22 cellular contexts compared by ENCODE assay signal in the genomic region with DNA sequence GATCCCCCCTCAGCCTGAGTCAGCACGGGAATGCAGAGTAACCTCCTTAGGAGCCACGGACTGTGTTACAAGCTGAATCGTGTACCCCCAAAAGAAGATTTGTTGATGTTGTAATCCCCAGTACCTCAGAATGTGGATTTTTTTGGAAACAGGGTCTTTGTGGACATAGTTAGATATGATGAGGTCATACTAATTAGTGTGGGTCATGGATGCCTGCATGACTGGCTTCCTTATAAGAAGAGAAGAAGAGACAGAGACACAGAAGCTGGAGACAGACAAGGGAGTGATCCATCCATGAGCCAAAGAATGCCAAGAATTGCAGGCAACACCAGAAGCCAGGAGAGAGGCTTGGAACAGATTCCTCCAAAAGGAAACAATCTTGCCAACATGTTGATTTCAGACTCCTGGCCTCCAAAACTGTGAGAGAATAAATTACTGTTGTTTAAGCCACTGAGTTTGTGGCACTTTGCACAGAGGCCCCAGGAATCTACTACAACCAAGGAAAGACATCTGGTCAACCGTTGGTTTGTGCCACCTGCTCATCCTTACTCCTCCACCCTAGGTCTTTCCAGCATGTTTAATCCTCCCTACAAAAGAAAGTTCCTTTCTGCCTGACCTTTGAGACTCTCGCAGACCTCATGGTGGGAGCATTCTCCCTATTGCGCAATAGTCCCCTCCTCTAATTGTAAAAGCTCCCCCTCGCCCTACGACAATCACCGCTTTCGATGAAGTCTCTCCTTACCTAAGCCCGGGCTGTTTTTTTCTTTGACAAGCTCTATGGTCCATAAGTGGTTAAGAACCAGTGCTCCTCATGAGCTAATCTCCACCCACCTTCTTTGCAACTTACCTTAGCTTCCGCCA.
DNase-seq lines count a peak whose midpoint lies in the region; ATAC-seq, FAIRE-seq and TF ChIP-seq lines count a peak whose summit lies in the region.
"Had no signal": no experiment of that assay in that cellular context is flagged by ENCODE, and none has a peak within 500 bp of the region (broad histone marks: within the 10 kb centered on the region; RNA-seq: fewer than 3 reads in every experiment).

No MANE protein-coding gene starts in this region.

- TF ChIP-seq POLR2A in HepG2 (IDR thresholded peaks at IDR 0.05; ENCODE audit: insufficient read depth in 1 of 2, low read depth in 2 of 2, low read length in 2 of 2) (no peak), right lobe of liver (IDR thresholded peaks at IDR 0.05) (no peak)

- BruUV-seq in HepG2 (replicated peaks; lab: Mats Ljungman, UMichigan), result no TSS peak

- in situ Hi-C loops in HepG2 (cut with HindIII; ENCODE audit: extremely low pct_ligation_motif_present, low pct_unique_long_range_greater_than_20kb), result no loop called here
- in situ Hi-C loops in brain microvascular endothelial cell (cut with HindIII; ENCODE audit: low pct_ligation_motif_present, low sequenced_read_pairs), result no loop called here

- no peak for DNase-seq in HepG2 (ENCODE audit: low spot score)
- no peak for DNase-seq in right lobe of liver
- peak; percentile 76 for DNase-seq in MG63
- no peak for DNase-seq in bronchial epithelial cell (ENCODE audit: low read depth)
- DNase-seq in brain microvascular endothelial cell, result no peak
- no peak for DNase-seq in SHP77 treated with DMSO at 0.1 percent for 48 hours (lab: John Stamatoyannopoulos, UW)
- no peak for DNase-seq in left lobe of liver (ENCODE audit: low spot score)
- DNase-seq in H7, result no peak
- DNase-seq: CD8-positive, alpha-beta memory T cell; KBM-7; NCI-H1092 treated with DMSO at 0.1 percent for 48 hours; NCI-H146; NCI-H2029; NCI-H2171; NCI-H524 treated with DMSO at 0.1 percent for 48 hours; NCI-H82; OCI-M1 had no signal

- no peak overlapping the region for H3K4me2 ChIP-seq in HepG2 (ENCODE audit: low read depth, low read length)

- intact Hi-C loops in HepG2 (cut with micrococcal nuclease; ENCODE audit: unreplicated experiment), result no loop called here
- intact Hi-C loops in right lobe of liver (cut with DNase I), result no loop called here

- TF ChIP-seq CTCF in HepG2 (CRISPR knock-in tag; IDR thresholded peaks at IDR 0.05) (no peak), right lobe of liver (IDR thresholded peaks at IDR 0.05) (no peak), bronchial epithelial cell (IDR thresholded peaks at IDR 0.05; ENCODE audit: insufficient read depth, low read length, severe bottlenecking) (no peak), brain microvascular endothelial cell (IDR thresholded peaks at IDR 0.05; ENCODE audit: low read depth, low read length, missing control alignments) (no peak)

- no peaks in the 10 kb centered on the region for H3K9me3 ChIP-seq in HepG2 (ENCODE audit: low read length)
- no peaks in the 10 kb centered on the region for H3K9me3 ChIP-seq in right lobe of liver
- no peaks in the 10 kb centered on the region for H3K9me3 ChIP-seq in MG63

- H3K27me3 ChIP-seq in HepG2 (ENCODE audit: control insufficient read depth in 1 of 2, insufficient read depth in 2 of 2, low read length in 2 of 2), result peaks cover 1 to 9% of the 10 kb centered on the region in 2 experiments; a peak in 3 of 5 replicates
- H3K27me3 ChIP-seq in right lobe of liver, result no peaks in the 10 kb centered on the region
- no peaks in the 10 kb centered on the region for H3K27me3 ChIP-seq in MG63
- H3K27me3 ChIP-seq in bronchial epithelial cell (ENCODE audit: control insufficient read depth, insufficient read depth, low read length), result peaks cover 1% of the 10 kb centered on the region
- no peaks in the 10 kb centered on the region for H3K27me3 ChIP-seq in brain microvascular endothelial cell (replicated peaks)
- no peaks in the 10 kb centered on the region for H3K27me3 ChIP-seq in H7 (ENCODE audit: control insufficient read depth, insufficient read depth, low read length)

- H3K36me3 ChIP-seq in HepG2 (replicated peaks in 1 of 2; ENCODE audit: control insufficient read depth in 1 of 2, insufficient read depth in 2 of 2, low read length in 2 of 2) (no peaks in the 10 kb centered on the region), right lobe of liver (no peaks in the 10 kb centered on the region), MG63 (peaks cover 9% of the 10 kb centered on the region), bronchial epithelial cell (ENCODE audit: control insufficient read depth, insufficient read depth, low read length) (no peaks in the 10 kb centered on the region), brain microvascular endothelial cell (replicated peaks) (no peaks in the 10 kb centered on the region), H7 (replicated peaks; ENCODE audit: control insufficient read depth, insufficient read depth, low read length) (no peaks in the 10 kb centered on the region)

- no peaks in the 10 kb centered on the region for H3K79me2 ChIP-seq in HepG2 (ENCODE audit: insufficient read depth, low read length)

- H3K4me1 ChIP-seq in HepG2 (ENCODE audit: insufficient read depth, low read length), result no peaks in the 10 kb centered on the region
- no peaks in the 10 kb centered on the region for H3K4me1 ChIP-seq in right lobe of liver

- CTCF ChIA-PET in HepG2 (lab: Yijun Ruan, JAX; ENCODE audit: low intra/inter-chr PET ratio, low total read pairs), result no interaction called here

- no peaks in the 10 kb centered on the region for H4K20me1 ChIP-seq in HepG2 (ENCODE audit: insufficient read depth, low read length)

- WGBS in HepG2 (ENCODE audit: low lambda C conversion rate), result 38% methylated on average over 12 of the region's 12 CpGs
- 77% methylated on average over 9 of the region's 12 CpGs for WGBS in right lobe of liver (ENCODE audit: insufficient coverage, low coverage, low lambda C conversion rate, missing lambda C conversion rate)

- no peak for ATAC-seq in HepG2
- ATAC-seq in right lobe of liver, result no peak
- no peak for ATAC-seq in left lobe of liver
- ATAC-seq: Right ventricle myocardium inferior had no signal

- POLR2A ChIA-PET in HepG2 (lab: Yijun Ruan, JAX), result no interaction called here

- H2AFZ ChIP-seq in HepG2 (ENCODE audit: low read length), result no peak overlapping the region

- H3K9ac ChIP-seq in HepG2 (ENCODE audit: insufficient read depth, low read depth, low read length), result no peak overlapping the region

- TF ChIP-seq EP300 in HepG2 (IDR thresholded peaks at IDR 0.05; ENCODE audit: low read depth in 2 of 2, low read length in 2 of 2) (no peak), HepG2 (CRISPR knock-in tag; IDR thresholded peaks at IDR 0.05; ENCODE audit: borderline replicate concordance) (no peak)

- H3K4me3 ChIP-seq in HepG2 (replicated peaks in 1 of 3; ENCODE audit: insufficient read depth in 1 of 3, low read depth in 2 of 3, low read length in 3 of 3) (no peak overlapping the region), right lobe of liver (no peak overlapping the region), MG63 (no peak overlapping the region), bronchial epithelial cell (ENCODE audit: low read depth, low read length) (no peak overlapping the region), brain microvascular endothelial cell (ENCODE audit: low read depth, low read length) (no peak overlapping the region), H7 (ENCODE audit: insufficient read depth, low read depth, low read length) (no peak overlapping the region)

- H3K27ac ChIP-seq in HepG2 (ENCODE audit: extremely low read length, insufficient read depth, low read length) (no peak overlapping the region), right lobe of liver (no peak overlapping the region), brain microvascular endothelial cell (no peak overlapping the region)
- H3K27ac ChIP-seq: 22Rv1, C4-2B had no signal

- FAIRE-seq in HepG2 (lab: Jason Lieb, UNC) (no peak), bronchial epithelial cell (lab: Jason Lieb, UNC) (peak; percentile 32)
- FAIRE-seq: GM19239, RCC 7860 had no signal

- TF ChIP-seq RAD21 in HepG2 (CRISPR knock-in tag; IDR thresholded peaks at IDR 0.05), result no peak

TF ChIP-seq in HepG2, 621 proteins besides CTCF, POLR2A, EP300 and RAD21 (continues in another document):
- TF ChIP-seq SNAPC2 (CRISPR knock-in tag; IDR thresholded peaks at IDR 0.05), result no peak
- no peak for TF ChIP-seq NFYC (CRISPR knock-in tag; IDR thresholded peaks at IDR 0.05)
- TF ChIP-seq MAFG (CRISPR knock-in tag; IDR thresholded peaks at IDR 0.05), result no peak
- TF ChIP-seq ATF7 (IDR thresholded peaks at IDR 0.05), result peak; percentile 93
- no peak for TF ChIP-seq ATF7 (CRISPR knock-in tag; IDR thresholded peaks at IDR 0.05)
- TF ChIP-seq CREB1 (IDR thresholded peaks at IDR 0.05), result peak; percentile 51
- TF ChIP-seq CREB1 (CRISPR knock-in tag; IDR thresholded peaks at IDR 0.05), result no peak
- TF ChIP-seq ZNF382 (CRISPR knock-in tag; IDR thresholded peaks at IDR 0.05; ENCODE audit: borderline replicate concordance), result no peak
- peak; percentile 93 for TF ChIP-seq CEBPB (IDR thresholded peaks at IDR 0.05; ENCODE audit: borderline replicate concordance, low read depth, low read length)
- no peak for TF ChIP-seq ZNF101 (CRISPR knock-in tag; IDR thresholded peaks at IDR 0.05; ENCODE audit: borderline replicate concordance, low read depth)
- TF ChIP-seq, protein P1, sequence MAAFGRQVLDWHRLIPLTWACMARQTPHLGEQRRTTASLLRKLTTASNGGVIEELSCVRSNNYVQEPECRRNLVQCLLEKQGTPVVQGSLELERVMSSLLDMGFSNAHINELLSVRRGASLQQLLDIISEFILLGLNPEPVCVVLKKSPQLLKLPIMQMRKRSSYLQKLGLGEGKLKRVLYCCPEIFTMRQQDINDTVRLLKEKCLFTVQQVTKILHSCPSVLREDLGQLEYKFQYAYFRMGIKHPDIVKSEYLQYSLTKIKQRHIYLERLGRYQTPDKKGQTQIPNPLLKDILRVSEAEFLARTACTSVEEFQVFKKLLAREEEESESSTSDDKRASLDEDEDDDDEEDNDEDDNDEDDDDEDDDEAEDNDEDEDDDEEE (CRISPR knock-in tag; IDR thresholded peaks at IDR 0.05), result no peak
- TF ChIP-seq ZNF670 (CRISPR knock-in tag; IDR thresholded peaks at IDR 0.05; ENCODE audit: borderline replicate concordance), result no peak
- no peak for TF ChIP-seq DR1 (CRISPR knock-in tag; IDR thresholded peaks at IDR 0.05)
- 0 out of 2 replicates have a peak, but pooled peaks have one; percentile 46 for TF ChIP-seq CEBPG (CRISPR knock-in tag; IDR thresholded peaks at IDR 0.05)
- TF ChIP-seq ZNF761 (CRISPR knock-in tag; conservative IDR thresholded peaks at IDR 0.05), result no peak
- TF ChIP-seq MATR3 (CRISPR knock-in tag; IDR thresholded peaks at IDR 0.05), result no peak
- TF ChIP-seq LCORL (IDR thresholded peaks at IDR 0.05), result no peak
- no peak for TF ChIP-seq LCORL (CRISPR knock-in tag; IDR thresholded peaks at IDR 0.05)
- no peak for TF ChIP-seq HMGA1 (CRISPR knock-in tag; conservative IDR thresholded peaks at IDR 0.05)
